In genomic region chr1:243513726-243514491, GRCh38 we compare ENCODE assay signal across 14 cellular contexts.
DNase-seq lines count a peak whose midpoint lies in the region; ATAC-seq and TF ChIP-seq lines count a peak whose summit lies in the region.
"Had no signal": no experiment of that assay in that cellular context is flagged by ENCODE, and none has a peak within 500 bp of the region (broad histone marks: within the 10 kb centered on the region; RNA-seq: fewer than 3 reads in every experiment).

No MANE protein-coding gene starts in this region.

- TF ChIP-seq POLR2A in testis (IDR thresholded peaks at IDR 0.05): no peak

- no peaks in the 10 kb centered on the region for H3K27me3 Mint-ChIP-seq in CD4-positive, CD25-positive, alpha-beta regulatory T cell

- no peak for ATAC-seq in CD4-positive, CD25-positive, alpha-beta regulatory T cell (ENCODE audit: low read depth in 2 of 2)
- ATAC-seq in GM21786 (IDR thresholded peaks at IDR 0.05; ENCODE audit: unreplicated experiment): peak; percentile 69
- ATAC-seq: esophagus mucosa had no signal

- H3K36me3 Mint-ChIP-seq in CD4-positive, CD25-positive, alpha-beta regulatory T cell: peaks cover 36% of the 10 kb centered on the region

- WGBS in testis, 2 donors: 75 to 76% methylated on average over 7 of the region's 7 CpGs

- peak overlapping the region; percentile 34 to 60 (median 44) for H3K27ac Mint-ChIP-seq in CD4-positive, CD25-positive, alpha-beta regulatory T cell

- no peak overlapping the region for H3K27ac ChIP-seq in CD4-positive, CD25-positive, alpha-beta regulatory T cell (ENCODE audit: insufficient read depth, low read length, poor library complexity, severe bottlenecking)
- H3K27ac ChIP-seq in testis: no peak overlapping the region
- H3K27ac ChIP-seq: parathyroid adenoma, RWPE1 had no signal

- TF ChIP-seq CTCF in fibroblast of the aortic adventitia (IDR thresholded peaks at IDR 0.05; ENCODE audit: insufficient read depth, low read length) (no peak), testis (IDR thresholded peaks at IDR 0.05) (no peak)

- H3K4me1 ChIP-seq in CD4-positive, CD25-positive, alpha-beta regulatory T cell (ENCODE audit: control insufficient read depth, insufficient read depth, low read length, poor library complexity, severe bottlenecking): no peaks in the 10 kb centered on the region
- no peaks in the 10 kb centered on the region for H3K4me1 ChIP-seq in testis
- H3K4me1 ChIP-seq: parathyroid adenoma had no signal

- no peak for DNase-seq in CD4-positive, CD25-positive, alpha-beta regulatory T cell
- DNase-seq in M059J (ENCODE audit: low read depth): peak; percentile 91
- DNase-seq in fibroblast of the aortic adventitia (ENCODE audit: low read depth): peak; percentile 48
- DNase-seq in DMS114 treated with DMSO at 0.1 percent for 48 hours (lab: John Stamatoyannopoulos, UW; ENCODE audit: unreplicated experiment): no peak
- DNase-seq in NCI-H2107 treated with DMSO at 0.1 percent for 48 hours (lab: John Stamatoyannopoulos, UW; ENCODE audit: unreplicated experiment): no peak
- no peak for DNase-seq in testis
- no peak for DNase-seq in activated T-cell treated with anti-CD3 and anti-CD28 coated beads for 4 hours
- DNase-seq: amniotic stem cell, kidney glomerular epithelial cell, NCI-H187 treated with DMSO at 0.1 percent for 48 hours had no signal

- peaks cover 0 to 4% (median 0%) of the 10 kb centered on the region in 7 donors for H3K9me3 Mint-ChIP-seq in CD4-positive, CD25-positive, alpha-beta regulatory T cell

- H3K4me1 Mint-ChIP-seq in CD4-positive, CD25-positive, alpha-beta regulatory T cell: peaks cover 0 to 23% (median 13%) of the 10 kb centered on the region in 4 donors

- peaks cover 13% of the 10 kb centered on the region for H3K36me3 ChIP-seq in CD4-positive, CD25-positive, alpha-beta regulatory T cell (ENCODE audit: control insufficient read depth, insufficient read depth, low read length)
- H3K36me3 ChIP-seq in testis (ENCODE audit: low read depth, missing control alignments): no peaks in the 10 kb centered on the region

- H3K4me3 ChIP-seq in CD4-positive, CD25-positive, alpha-beta regulatory T cell (ENCODE audit: low read depth, low read length): no peak overlapping the region
- H3K4me3 ChIP-seq in fibroblast of the aortic adventitia (ENCODE audit: low read depth, low read length): no peak overlapping the region
- H3K4me3 ChIP-seq in testis: no peak overlapping the region

- intact Hi-C loops in testis (cut with DNase I; ENCODE audit: low total_unique reads): no loop called here

- H3K27me3 ChIP-seq in CD4-positive, CD25-positive, alpha-beta regulatory T cell (ENCODE audit: control insufficient read depth, insufficient read depth, low read length): no peaks in the 10 kb centered on the region
- no peaks in the 10 kb centered on the region for H3K27me3 ChIP-seq in testis

- peaks cover 0 to 5% of the 10 kb centered on the region in 2 experiments for H3K9me3 ChIP-seq in CD4-positive, CD25-positive, alpha-beta regulatory T cell (ENCODE audit: control insufficient read depth in 2 of 2, low read length in 2 of 2)
- H3K9me3 ChIP-seq in testis: no peaks in the 10 kb centered on the region

- no peak overlapping the region for H3K4me3 Mint-ChIP-seq in CD4-positive, CD25-positive, alpha-beta regulatory T cell

Comparison
In these comparisons a context has a peak if more than half of its experiments do, and no peak if none do; other contexts are left out.
1. DNase-seq: peak in M059J (single experiment) and fibroblast of the aortic adventitia (single experiment); none in CD4-positive, CD25-positive, alpha-beta regulatory T cell (0 of 3), DMS114 treated with DMSO at 0.1 percent for 48 hours (single experiment), NCI-H2107 treated with DMSO at 0.1 percent for 48 hours (single experiment), testis (single experiment) and activated T-cell treated with anti-CD3 and anti-CD28 coated beads for 4 hours (single experiment).